ENCODE assay signal across 8 cellular contexts in genomic region chr2:144414324-144414845, GRCh38.
DNase-seq lines count a peak whose midpoint lies in the region; ATAC-seq and TF ChIP-seq lines count a peak whose summit lies in the region.

No MANE protein-coding gene starts in this region.

- DNase-seq in activated naive CD4-positive, alpha-beta T cell (lab: John Stamatoyannopoulos, UW), result no peak
- DNase-seq in astrocyte of the cerebellum (ENCODE audit: low read depth) (peak; percentile 53), ACHN (no peak), mucosa of gallbladder (ENCODE audit: low spot score) (no peak)
- DNase-seq in natural killer cell treated with Interleukin-12 subunit alpha and Interleukin-12 subunit beta and Interleukin-15 and Interleukin-18, amount 100 ng/mL, for 72 hours (ENCODE audit: low spot score), result no peak

- no peak overlapping the region for H3K4me3 Mint-ChIP-seq in activated naive CD4-positive, alpha-beta T cell treated with anti-CD3 and anti-CD28 coated beads, Interleukin-2, amount 50 U/mL, for 24 hours
- H3K4me3 Mint-ChIP-seq in natural killer cell treated with Interleukin-12 subunit alpha and Interleukin-12 subunit beta and Interleukin-15 and Interleukin-18, amount 100 ng/mL, for 72 hours, result peak overlapping the region; percentile 62

- H3K27me3 Mint-ChIP-seq in activated naive CD4-positive, alpha-beta T cell treated with anti-CD3 and anti-CD28 coated beads, Interleukin-2, amount 50 U/mL, for 24 hours, result peaks cover 2% of the 10 kb centered on the region
- H3K27me3 Mint-ChIP-seq in natural killer cell treated with Interleukin-12 subunit alpha and Interleukin-12 subunit beta and Interleukin-15 and Interleukin-18, amount 100 ng/mL, for 72 hours, result no peaks in the 10 kb centered on the region

- no peak overlapping the region for H3K4me3 ChIP-seq in astrocyte of the cerebellum (ENCODE audit: low read depth, low read length)

- no peaks in the 10 kb centered on the region for H3K36me3 Mint-ChIP-seq in activated naive CD4-positive, alpha-beta T cell treated with anti-CD3 and anti-CD28 coated beads, Interleukin-2, amount 50 U/mL, for 24 hours
- H3K36me3 Mint-ChIP-seq in natural killer cell treated with Interleukin-12 subunit alpha and Interleukin-12 subunit beta and Interleukin-15 and Interleukin-18, amount 100 ng/mL, for 72 hours, result peaks cover 38% of the 10 kb centered on the region

- no peak for TF ChIP-seq CTCF in astrocyte of the cerebellum (IDR thresholded peaks at IDR 0.05; ENCODE audit: low read depth, low read length, missing control alignments)

- no peaks in the 10 kb centered on the region for H3K9me3 Mint-ChIP-seq in activated naive CD4-positive, alpha-beta T cell treated with anti-CD3 and anti-CD28 coated beads, Interleukin-2, amount 50 U/mL, for 24 hours
- H3K9me3 Mint-ChIP-seq in natural killer cell treated with Interleukin-12 subunit alpha and Interleukin-12 subunit beta and Interleukin-15 and Interleukin-18, amount 100 ng/mL, for 72 hours, result peaks cover 5% of the 10 kb centered on the region

- peaks cover 16% of the 10 kb centered on the region for H3K4me1 Mint-ChIP-seq in activated naive CD4-positive, alpha-beta T cell treated with anti-CD3 and anti-CD28 coated beads, Interleukin-2, amount 50 U/mL, for 24 hours
- H3K4me1 Mint-ChIP-seq in natural killer cell treated with Interleukin-12 subunit alpha and Interleukin-12 subunit beta and Interleukin-15 and Interleukin-18, amount 100 ng/mL, for 72 hours (ENCODE audit: low read depth in 2 of 2), result peaks cover 54 to 63% of the 10 kb centered on the region in 2 donors

- H3K27ac Mint-ChIP-seq in activated naive CD4-positive, alpha-beta T cell treated with anti-CD3 and anti-CD28 coated beads, Interleukin-2, amount 50 U/mL, for 24 hours, result peak overlapping the region; percentile 51
- H3K27ac Mint-ChIP-seq in natural killer cell treated with Interleukin-12 subunit alpha and Interleukin-12 subunit beta and Interleukin-15 and Interleukin-18, amount 100 ng/mL, for 72 hours, result peak overlapping the region; percentile 85 to 99

- in situ Hi-C loops in astrocyte of the cerebellum (cut with HindIII; ENCODE audit: low sequenced_read_pairs), result no loop called here
- in situ Hi-C loops in ACHN (cut with HindIII; ENCODE audit: low pct_ligation_motif_present, low pct_unique_long_range_greater_than_20kb, low sequenced_read_pairs), result no loop called here

- ATAC-seq in HG03565 (IDR thresholded peaks at IDR 0.05; ENCODE audit: unreplicated experiment) (peak; percentile 90), HG03520 (IDR thresholded peaks at IDR 0.05; ENCODE audit: unreplicated experiment) (no peak)
- peak; percentile 92 to 94 for ATAC-seq in natural killer cell treated with Interleukin-12 subunit alpha and Interleukin-12 subunit beta and Interleukin-15 and Interleukin-18, amount 100 ng/mL, for 72 hours
